In genomic region chr16:66134875-66135274, GRCh38 we compare ENCODE assay signal across 15 cellular contexts.
DNase-seq lines count a peak whose midpoint lies in the region; ATAC-seq and TF ChIP-seq lines count a peak whose summit lies in the region.
"Had no signal": no experiment of that assay in that cellular context is flagged by ENCODE, and none has a peak within 500 bp of the region (broad histone marks: within the 10 kb centered on the region; RNA-seq: fewer than 3 reads in every experiment).

No MANE protein-coding gene starts in this region.

- H3K9me3 Mint-ChIP-seq in WTC11: no peaks in the 10 kb centered on the region
- H3K9me3 Mint-ChIP-seq: HFFc6, IgD-negative memory B cell had no signal

- H3F3A ChIP-seq in PC-9 (ENCODE audit: insufficient read depth, low read depth): no peaks in the 10 kb centered on the region

- peaks cover 2% of the 10 kb centered on the region; the same call in 1 of the 2 replicates for H3K27me3 Mint-ChIP-seq in WTC11 (ENCODE audit: low read depth)

- H3K27ac Mint-ChIP-seq in WTC11: no peak overlapping the region
- H3K27ac Mint-ChIP-seq: HFFc6, IgD-negative memory B cell had no signal

- peak overlapping the region; percentile 17 for H2AFZ ChIP-seq in parathyroid adenoma
- no peak overlapping the region for H2AFZ ChIP-seq in PC-9

- H3K9ac ChIP-seq in BLaER1 (no peak overlapping the region), parathyroid adenoma (no peak overlapping the region)

- H3K4me3 ChIP-seq in BLaER1: no peak overlapping the region
- H3K4me3 ChIP-seq in right cardiac atrium (ENCODE audit: low read length): no peak overlapping the region
- no peak overlapping the region for H3K4me3 ChIP-seq in parathyroid adenoma (ENCODE audit: low read depth, low read length)
- H3K4me3 ChIP-seq in PC-9: no peak overlapping the region
- H3K4me3 ChIP-seq in spleen: no peak overlapping the region

- POLR2A ChIA-PET in WTC11 (lab: Charles Lee): no interaction called here
- POLR2A ChIA-PET in PC-9 (lab: Charles Lee; ENCODE audit: unreplicated experiment): no interaction called here

- H3K4me3 Mint-ChIP-seq in WTC11: no peak overlapping the region
- H3K4me3 Mint-ChIP-seq: HFFc6, IgD-negative memory B cell had no signal

- WGBS in right cardiac atrium: 62% methylated on average over 5 of the region's 5 CpGs
- WGBS in spleen, 5 donors: 40 to 55% (median 47%) methylated on average over 5 of the region's 5 CpGs

- H3K27me3 ChIP-seq in BLaER1 (no peaks in the 10 kb centered on the region), right cardiac atrium (ENCODE audit: control insufficient read depth, insufficient read depth) (no peaks in the 10 kb centered on the region), parathyroid adenoma (ENCODE audit: control insufficient read depth, insufficient read depth, low read length) (no peaks in the 10 kb centered on the region), PC-9 (ENCODE audit: insufficient read depth, low read depth) (peaks cover 95% of the 10 kb centered on the region), spleen (replicated peaks in 1 of 7) (peaks cover 0 to 11% (median 0%) of the 10 kb centered on the region in 7 donors)

- H3K4me1 ChIP-seq in BLaER1: peaks cover 23% of the 10 kb centered on the region
- H3K4me1 ChIP-seq in right cardiac atrium (ENCODE audit: control insufficient read depth, insufficient read depth, low read length): peaks cover 7% of the 10 kb centered on the region
- H3K4me1 ChIP-seq in parathyroid adenoma: peaks cover 33% of the 10 kb centered on the region
- no peaks in the 10 kb centered on the region for H3K4me1 ChIP-seq in PC-9 (replicated peaks; ENCODE audit: insufficient read depth)
- peaks cover 0 to 39% (median 14%) of the 10 kb centered on the region in 6 donors for H3K4me1 ChIP-seq in spleen

- H3K27ac ChIP-seq in BLaER1 (no peak overlapping the region), right cardiac atrium (ENCODE audit: low read length) (peak overlapping the region; percentile 28), parathyroid adenoma (peak overlapping the region; percentile 92), PC-9 (no peak overlapping the region), spleen (peak overlapping the region in 3 of 8 donors; percentile 18 to 46 (median 23))
- H3K27ac ChIP-seq: C4-2B had no signal

- no peaks in the 10 kb centered on the region for H3K9me2 ChIP-seq in PC-9 (ENCODE audit: insufficient read depth)

- H3K36me3 Mint-ChIP-seq in WTC11: no peaks in the 10 kb centered on the region

- no peaks in the 10 kb centered on the region for H4K20me1 ChIP-seq in BLaER1
- H4K20me1 ChIP-seq in PC-9 (ENCODE audit: insufficient read depth): no peaks in the 10 kb centered on the region

- no peak for TF ChIP-seq CTCF in WTC11 (IDR thresholded peaks at IDR 0.05)
- TF ChIP-seq CTCF in parathyroid adenoma (IDR thresholded peaks at IDR 0.05): no peak
- no peak for TF ChIP-seq CTCF in PC-9 (conservative IDR thresholded peaks at IDR 0.05)
- no peak for TF ChIP-seq CTCF in spleen (IDR thresholded peaks at IDR 0.05 in 8 of 11, conservative IDR thresholded peaks at IDR 0.05 in 3 of 11)

- no peaks in the 10 kb centered on the region for H3K36me3 ChIP-seq in BLaER1
- no peaks in the 10 kb centered on the region for H3K36me3 ChIP-seq in parathyroid adenoma (ENCODE audit: control insufficient read depth, insufficient read depth, low read length)
- H3K36me3 ChIP-seq in PC-9 (ENCODE audit: low read depth): no peaks in the 10 kb centered on the region
- H3K36me3 ChIP-seq in spleen: no peaks in the 10 kb centered on the region

- H3K9me3 ChIP-seq in BLaER1: no peaks in the 10 kb centered on the region
- no peaks in the 10 kb centered on the region for H3K9me3 ChIP-seq in right cardiac atrium (ENCODE audit: control insufficient read depth, low read length)
- no peaks in the 10 kb centered on the region for H3K9me3 ChIP-seq in parathyroid adenoma (ENCODE audit: control insufficient read depth, low read length)
- H3K9me3 ChIP-seq in PC-9 (ENCODE audit: insufficient read depth, low read depth): no peaks in the 10 kb centered on the region
- no peaks in the 10 kb centered on the region for H3K9me3 ChIP-seq in spleen

- TF ChIP-seq POLR2A in spleen (IDR thresholded peaks at IDR 0.05): no peak

- H3K4me1 Mint-ChIP-seq in WTC11: peaks cover 32% of the 10 kb centered on the region
- H3K4me1 Mint-ChIP-seq: IgD-negative memory B cell had no signal

- no TSS peak for BruUV-seq in PC-9 (replicated peaks; lab: Mats Ljungman, UMichigan)

- no peak for DNase-seq in WTC11 (ENCODE audit: low spot score)
- DNase-seq in right cardiac atrium: no peak
- DNase-seq in PC-9: no peak
- no peak for DNase-seq in spleen
- no peak for DNase-seq in midbrain (lab: John Stamatoyannopoulos, UW)
- DNase-seq in SK-N-DZ (ENCODE audit: low spot score): no peak
- DNase-seq: HFFc6; NCI-H1930; NCI-H2171; NCI-H446; NK-92 treated with Interleukin-12 subunit alpha and Interleukin-12 subunit beta, amount 100 ng/mL, for 24 hours had no signal

- CTCF ChIA-PET in WTC11 (lab: Charles Lee): no interaction called here
- CTCF ChIA-PET in PC-9 (lab: Charles Lee): no interaction called here

- ATAC-seq in WTC11: no peak
- ATAC-seq in right cardiac atrium: peak in 1 of 2 donors; percentile 12

- 0 out of 2 replicates have a peak overlapping the region, but pooled peaks have one; percentile 17 for H3K4me2 ChIP-seq in BLaER1
- no peak overlapping the region for H3K4me2 ChIP-seq in parathyroid adenoma (ENCODE audit: low read length)
- no peak overlapping the region for H3K4me2 ChIP-seq in PC-9

- intact Hi-C loops in right cardiac atrium (cut with DNase I) (no loop called here), PC-9 (cut with micrococcal nuclease; ENCODE audit: unreplicated experiment) (no loop called here), spleen (cut with DNase I; ENCODE audit: low total_unique reads) (no loop called here)

- no peaks in the 10 kb centered on the region for H3K79me2 ChIP-seq in parathyroid adenoma
- no peaks in the 10 kb centered on the region for H3K79me2 ChIP-seq in PC-9 (ENCODE audit: low read depth)

TF ChIP-seq in WTC11, 78 proteins besides CTCF, POLR2A, EP300 and RAD21:
- 0 out of 2 replicates have a peak, but pooled peaks have one; percentile 34 for TF ChIP-seq USF1 (CRISPR knock-in tag; IDR thresholded peaks at IDR 0.05)
- peak; percentile 54; the same call in 1 of the 2 replicates for TF ChIP-seq USF2 (CRISPR knock-in tag; IDR thresholded peaks at IDR 0.05)
- TF ChIP-seq ZBTB43 (CRISPR knock-in tag; IDR thresholded peaks at IDR 0.05): no peak

Comparison
In these comparisons a context has a peak if more than half of its experiments do, and no peak if none do; other contexts are left out.
1. H3K27ac ChIP-seq: peak in right cardiac atrium (single experiment) and parathyroid adenoma (single experiment); none in BLaER1 (single experiment) and PC-9 (single experiment).